ENCODE assay signal across 1 cellular context in genomic region chr2:74364533-74365505, GRCh38.
TF ChIP-seq lines count a peak whose summit lies in the region.

No MANE protein-coding gene starts in this region.

TF ChIP-seq in HepG2, 621 proteins besides CTCF, POLR2A, EP300 and RAD21:
- TF ChIP-seq CEBPZ (IDR thresholded peaks at IDR 0.05; ENCODE audit: low read length) = no peak
- no peak for TF ChIP-seq ZNF230 (CRISPR knock-in tag; IDR thresholded peaks at IDR 0.05)
- TF ChIP-seq CSRNP2 (CRISPR knock-in tag; conservative IDR thresholded peaks at IDR 0.05; ENCODE audit: low read depth) = no peak
- no peak for TF ChIP-seq ZNF432 (CRISPR knock-in tag; IDR thresholded peaks at IDR 0.05; ENCODE audit: borderline replicate concordance)
- TF ChIP-seq RFX5 (IDR thresholded peaks at IDR 0.05; ENCODE audit: low read depth, low read length) = no peak
- no peak for TF ChIP-seq RELA (CRISPR knock-in tag; IDR thresholded peaks at IDR 0.05)
- no peak for TF ChIP-seq SSRP1 (CRISPR knock-in tag; IDR thresholded peaks at IDR 0.05)
- no peak for TF ChIP-seq NFE2 (CRISPR knock-in tag; IDR thresholded peaks at IDR 0.05)
- TF ChIP-seq RXRA (CRISPR knock-in tag; IDR thresholded peaks at IDR 0.05) = 0 out of 2 replicates have a peak, but pooled peaks have one; percentile 27
TF ChIP-seq in HepG2: peak in this region for 1.
